Comparison of ENCODE assay signal across 14 cellular contexts in genomic region chr14:66140213-66140918, GRCh38.
A peak's percentile ranks its signal among the peaks of the same experiment; 100 is the strongest.
DNase-seq lines count a peak whose midpoint lies in the region; ATAC-seq and TF ChIP-seq lines count a peak whose summit lies in the region.
"Had no signal": no experiment of that assay in that cellular context is flagged by ENCODE, and none has a peak within 500 bp of the region (broad histone marks: within the 10 kb centered on the region; RNA-seq: fewer than 3 reads in every experiment).

No MANE protein-coding gene starts in this region.

- no peaks in the 10 kb centered on the region for H3K9me2 ChIP-seq in OCI-LY7 (ENCODE audit: insufficient read depth, low read length)

- CTCF ChIA-PET in OCI-LY7 (lab: Charles Lee; ENCODE audit: unreplicated experiment), result no interaction called here

- H3K9me3 ChIP-seq in OCI-LY7 (ENCODE audit: low read length), result no peaks in the 10 kb centered on the region
- H3K9me3 ChIP-seq: BE2C had no signal

- no peak for TF ChIP-seq CTCF in GM12865 (IDR thresholded peaks at IDR 0.05; ENCODE audit: insufficient read depth, low read depth, low read length, missing control alignments)
- no peak for TF ChIP-seq CTCF in OCI-LY7 (conservative IDR thresholded peaks at IDR 0.05; ENCODE audit: low read length)

- no TSS peak for BruUV-seq in OCI-LY7 (replicated peaks; lab: Mats Ljungman, UMichigan)

- intact Hi-C loops in OCI-LY7 (cut with micrococcal nuclease; ENCODE audit: unreplicated experiment), result no loop called here

- H3K36me3 ChIP-seq in OCI-LY7 (ENCODE audit: insufficient read depth, low read length), result no peaks in the 10 kb centered on the region
- H3K36me3 ChIP-seq: BE2C had no signal

- H4K20me1 ChIP-seq in OCI-LY7 (ENCODE audit: insufficient read depth, low read length), result no peaks in the 10 kb centered on the region

- H3K79me2 ChIP-seq in OCI-LY7 (ENCODE audit: insufficient read depth, low read depth, low read length), result no peaks in the 10 kb centered on the region
- H3K79me2 ChIP-seq: parathyroid adenoma had no signal

- ATAC-seq in GM19468 (IDR thresholded peaks at IDR 0.05; ENCODE audit: extremely low read depth, unreplicated experiment) (peak; percentile 66), HG03095 (IDR thresholded peaks at IDR 0.05; ENCODE audit: unreplicated experiment) (peak; percentile 67)

- peak; percentile 58 for DNase-seq in GM12865 (ENCODE audit: low read depth)
- DNase-seq in OCI-LY7 (ENCODE audit: low spot score), result peak; percentile 72
- no peak for DNase-seq in AG08396 (ENCODE audit: low spot score)
- no peak for DNase-seq in kidney glomerular epithelial cell (lab: John Stamatoyannopoulos, UW)
- DNase-seq in NCI-H128 (lab: John Stamatoyannopoulos, UW; ENCODE audit: unreplicated experiment), result no peak
- DNase-seq in NCI-H1092 (lab: John Stamatoyannopoulos, UW), result no peak
- DNase-seq: activated naive CD4-positive, alpha-beta T cell treated with anti-CD3 and anti-CD28 coated beads, Interleukin-2, amount 10 ng/mL, durations not matched to agents 7 days and 5 days; BE2C; cortex of kidney; foreskin melanocyte had no signal

- peaks cover 13% of the 10 kb centered on the region for H3K4me1 ChIP-seq in OCI-LY7 (ENCODE audit: insufficient read depth, low read length, poor library complexity, severe bottlenecking)
- H3K4me1 ChIP-seq: BE2C, parathyroid adenoma had no signal

- POLR2A ChIA-PET in OCI-LY7 (lab: Charles Lee), result no interaction called here

- no peak overlapping the region for H3K27ac ChIP-seq in OCI-LY7 (ENCODE audit: low read depth, low read length, poor library complexity, severe bottlenecking)
- H3K27ac ChIP-seq: parathyroid adenoma, VCaP had no signal

- no peak overlapping the region for H2AFZ ChIP-seq in OCI-LY7 (ENCODE audit: low read length)
- H2AFZ ChIP-seq: parathyroid adenoma had no signal

- no peak overlapping the region for H3K4me3 ChIP-seq in GM12865 (ENCODE audit: low read depth, low read length)
- H3K4me3 ChIP-seq in OCI-LY7 (ENCODE audit: low read depth, low read length, poor library complexity, severe bottlenecking), result no peak overlapping the region

- H3K4me2 ChIP-seq in OCI-LY7 (ENCODE audit: low read length), result peak overlapping the region; percentile 31

Comparison
In these comparisons a context has a peak if more than half of its experiments do, and no peak if none do; other contexts are left out.
1. DNase-seq: peak in GM12865 (single experiment) and OCI-LY7 (single experiment); none in AG08396 (single experiment), kidney glomerular epithelial cell (single experiment), NCI-H128 (single experiment) and NCI-H1092 (single experiment).